ENCODE assay signal across 16 cellular contexts in genomic region chr6:73943930-73944652, GRCh38.
DNase-seq lines count a peak whose midpoint lies in the region; ATAC-seq and TF ChIP-seq lines count a peak whose summit lies in the region.
"Had no signal": no experiment of that assay in that cellular context is flagged by ENCODE, and none has a peak within 500 bp of the region (broad histone marks: within the 10 kb centered on the region; RNA-seq: fewer than 3 reads in every experiment).

No MANE protein-coding gene starts in this region.

- H3K79me1 ChIP-seq in mesenchymal stem cell (replicated peaks; ENCODE audit: low read length, poor library complexity, severe bottlenecking): no peaks in the 10 kb centered on the region

- H3K4me3 ChIP-seq in heart left ventricle: no peak overlapping the region
- no peak overlapping the region for H3K4me3 ChIP-seq in mesenchymal stem cell (ENCODE audit: insufficient read depth in 1 of 2, low read depth in 1 of 2, low read length in 2 of 2)
- H3K4me3 ChIP-seq: BLaER1 treated with 17β-estradiol and CSF1 and Interleukin-3, amounts not matched to agents 10 nM and 100 nM; GM23338 had no signal

- H3K27me3 ChIP-seq in heart left ventricle (no peaks in the 10 kb centered on the region), mesenchymal stem cell (ENCODE audit: control insufficient read depth in 1 of 2, insufficient read depth in 1 of 2, low read length in 2 of 2) (no peaks in the 10 kb centered on the region)
- H3K27me3 ChIP-seq: BLaER1 treated with 17β-estradiol and CSF1 and Interleukin-3, amounts not matched to agents 10 nM and 100 nM had no signal

- no peak overlapping the region for H4K91ac ChIP-seq in mesenchymal stem cell (ENCODE audit: low read length)

- H2AK5ac ChIP-seq in mesenchymal stem cell (ENCODE audit: low read length, severe bottlenecking): no peak overlapping the region

- no peak overlapping the region for H3K14ac ChIP-seq in mesenchymal stem cell (ENCODE audit: low read length in 2 of 2)

- no peak overlapping the region for H3K4ac ChIP-seq in mesenchymal stem cell (ENCODE audit: low read depth in 1 of 2, low read length in 2 of 2)

- H3K4me3 Mint-ChIP-seq in stimulated activated effector memory CD8-positive, alpha-beta T cell treated with anti-CD3 and anti-CD28 coated beads, Interleukin-12 subunit alpha, Interleukin-12 subunit beta, amount 100 ng/mL, for 72 hours: no peak overlapping the region
- H3K4me3 Mint-ChIP-seq: CD4-positive, CD25-positive, alpha-beta regulatory T cell; GM23338 had no signal

- WGBS in heart left ventricle, 4 donors: 41 to 51% (median 46%) methylated on average over 1 of the region's 1 CpG
- WGBS in mesenchymal stem cell: 88% methylated on average over 1 of the region's 1 CpG

- no peak overlapping the region for H2BK15ac ChIP-seq in mesenchymal stem cell (ENCODE audit: low read depth, poor library complexity, severe bottlenecking)

- no peak overlapping the region for H2BK120ac ChIP-seq in mesenchymal stem cell (ENCODE audit: low read depth, low read length)

- no peak overlapping the region for H3K27ac Mint-ChIP-seq in stimulated activated effector memory CD8-positive, alpha-beta T cell treated with anti-CD3 and anti-CD28 coated beads, Interleukin-12 subunit alpha, Interleukin-12 subunit beta, amount 100 ng/mL, for 72 hours
- H3K27ac Mint-ChIP-seq: GM23338 had no signal

- peaks cover 9% of the 10 kb centered on the region for H3K9me3 Mint-ChIP-seq in stimulated activated effector memory CD8-positive, alpha-beta T cell treated with anti-CD3 and anti-CD28 coated beads, Interleukin-12 subunit alpha, Interleukin-12 subunit beta, amount 100 ng/mL, for 72 hours

- peaks cover 0 to 24% (median 4%) of the 10 kb centered on the region in 12 donors for H3K9me3 ChIP-seq in heart left ventricle
- H3K9me3 ChIP-seq in mesenchymal stem cell (ENCODE audit: control insufficient read depth, low read length): no peaks in the 10 kb centered on the region

- H2BK5ac ChIP-seq in mesenchymal stem cell (ENCODE audit: low read depth, low read length, poor library complexity, severe bottlenecking): no peak overlapping the region

- peak overlapping the region; percentile 12 for H3K9ac ChIP-seq in mesenchymal stem cell (ENCODE audit: low read length)
- H3K9ac ChIP-seq: BLaER1 treated with 17β-estradiol and CSF1 and Interleukin-3, amounts not matched to agents 10 nM and 100 nM had no signal

- peak in 1 of 12 donors; percentile 2 for TF ChIP-seq CTCF in heart left ventricle (IDR thresholded peaks at IDR 0.05)

- ATAC-seq in Right ventricle myocardium superior (ENCODE audit: poor library complexity): peak; percentile 91
- ATAC-seq in heart left ventricle: peak; percentile 30 to 93 (median 76)
- no peak for ATAC-seq in HG03432 (IDR thresholded peaks at IDR 0.05; ENCODE audit: unreplicated experiment)
- no peak for ATAC-seq in HG02571 (IDR thresholded peaks at IDR 0.05; ENCODE audit: unreplicated experiment)
- ATAC-seq in GM18502 (IDR thresholded peaks at IDR 0.05; ENCODE audit: poor library complexity, unreplicated experiment): no peak
- no peak for ATAC-seq in stimulated activated effector memory CD8-positive, alpha-beta T cell treated with anti-CD3 and anti-CD28 coated beads, Interleukin-12 subunit alpha, Interleukin-12 subunit beta, amount 100 ng/mL, for 72 hours
- ATAC-seq: GM23338 had no signal

- no peak overlapping the region for H2BK12ac ChIP-seq in mesenchymal stem cell (ENCODE audit: low read length in 2 of 2)

- H2AFZ ChIP-seq in mesenchymal stem cell (ENCODE audit: low read depth, low read length): no peak overlapping the region
- H2AFZ ChIP-seq: GM23338 had no signal

- peak overlapping the region in 6 of 12 donors; percentile 6 to 63 (median 52) for H3K27ac ChIP-seq in heart left ventricle
- no peak overlapping the region for H3K27ac ChIP-seq in mesenchymal stem cell (ENCODE audit: low read length, poor library complexity, severe bottlenecking)
- H3K27ac ChIP-seq: BLaER1 treated with 17β-estradiol and CSF1 and Interleukin-3, amounts not matched to agents 10 nM and 100 nM; HL-60 had no signal

- DNase-seq in Right ventricle myocardium superior: no peak
- no peak for DNase-seq in cardiac septum (ENCODE audit: low spot score)
- DNase-seq in heart left ventricle: no peak
- DNase-seq in mesenchymal stem cell: no peak
- DNase-seq in stimulated activated effector memory CD8-positive, alpha-beta T cell treated with anti-CD3 and anti-CD28 coated beads, Interleukin-12 subunit alpha, Interleukin-12 subunit beta, amount 100 ng/mL, for 72 hours (ENCODE audit: low spot score in 2 of 2): no peak
- DNase-seq: 8988T; CD4-positive, CD25-positive, alpha-beta regulatory T cell; DMS53; GF-D8; H7 had no signal

- no peak overlapping the region for H3K4me2 ChIP-seq in mesenchymal stem cell (ENCODE audit: low read length, poor library complexity, severe bottlenecking)
- H3K4me2 ChIP-seq: BLaER1 treated with 17β-estradiol and CSF1 and Interleukin-3, amounts not matched to agents 10 nM and 100 nM; GM23338 had no signal

- H3K18ac ChIP-seq in mesenchymal stem cell (ENCODE audit: low read depth in 1 of 2, low read length in 2 of 2): no peak overlapping the region

- H3K4me1 ChIP-seq in heart left ventricle: peaks cover 0 to 5% (median 0%) of the 10 kb centered on the region in 12 donors
- no peaks in the 10 kb centered on the region for H3K4me1 ChIP-seq in mesenchymal stem cell (ENCODE audit: control insufficient read depth, insufficient read depth, low read depth, low read length)

- H3K4me1 Mint-ChIP-seq in stimulated activated effector memory CD8-positive, alpha-beta T cell treated with anti-CD3 and anti-CD28 coated beads, Interleukin-12 subunit alpha, Interleukin-12 subunit beta, amount 100 ng/mL, for 72 hours: no peaks in the 10 kb centered on the region
- H3K4me1 Mint-ChIP-seq: CD4-positive, CD25-positive, alpha-beta regulatory T cell; GM23338 had no signal

- H3K36me3 ChIP-seq in heart left ventricle: no peaks in the 10 kb centered on the region
- no peaks in the 10 kb centered on the region for H3K36me3 ChIP-seq in mesenchymal stem cell (ENCODE audit: control insufficient read depth in 1 of 2, insufficient read depth in 2 of 2, low read depth in 1 of 2, low read length in 2 of 2)
- H3K36me3 ChIP-seq: BLaER1 treated with 17β-estradiol and CSF1 and Interleukin-3, amounts not matched to agents 10 nM and 100 nM had no signal

- no peak for TF ChIP-seq POLR2A in heart left ventricle (IDR thresholded peaks at IDR 0.05)

- H3K23ac ChIP-seq in mesenchymal stem cell (ENCODE audit: low read length in 2 of 2): no peak overlapping the region

- intact Hi-C loops in Right ventricle myocardium superior (cut with DNase I): no loop called here
- intact Hi-C loops in cardiac septum (cut with DNase I): no loop called here
- intact Hi-C loops in heart left ventricle (cut with DNase I): no loop called here

- no peak overlapping the region for H4K8ac ChIP-seq in mesenchymal stem cell (ENCODE audit: low read length)

- H3K36me3 Mint-ChIP-seq in stimulated activated effector memory CD8-positive, alpha-beta T cell treated with anti-CD3 and anti-CD28 coated beads, Interleukin-12 subunit alpha, Interleukin-12 subunit beta, amount 100 ng/mL, for 72 hours: no peaks in the 10 kb centered on the region
- H3K36me3 Mint-ChIP-seq: CD4-positive, CD25-positive, alpha-beta regulatory T cell had no signal

Comparison
In these comparisons a context has a peak if more than half of its experiments do, and no peak if none do; other contexts are left out.
1. ATAC-seq: peak in Right ventricle myocardium superior (single experiment) and heart left ventricle (4 of 4); none in HG03432 (single experiment), HG02571 (single experiment), GM18502 (single experiment) and stimulated activated effector memory CD8-positive, alpha-beta T cell treated with anti-CD3 and anti-CD28 coated beads, Interleukin-12 subunit alpha, Interleukin-12 subunit beta, amount 100 ng/mL, for 72 hours (single experiment).